Comparison of ENCODE assay signal across 14 cellular contexts in the genomic region with DNA sequence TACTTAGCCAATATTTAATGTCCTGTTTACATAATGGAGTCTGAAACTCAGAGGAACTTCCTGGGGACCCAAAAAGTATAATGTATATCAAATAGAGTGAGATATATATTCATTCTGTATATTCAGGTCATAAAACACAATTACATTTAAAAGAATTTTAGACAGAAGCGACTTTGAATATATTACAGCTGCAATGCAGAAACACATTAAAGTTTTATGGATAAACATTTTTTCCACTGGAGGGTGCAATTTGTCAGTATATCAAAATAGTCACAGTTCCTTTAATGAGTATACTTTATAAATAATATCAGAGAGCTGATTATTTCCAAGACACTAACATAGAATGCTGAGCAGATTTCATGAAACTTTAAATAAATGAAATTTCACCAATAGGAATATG. TPM values are rescaled to one million over a fixed set of nuclear protein-coding genes. Genes with fewer than 3 reads are reported as not detected.
A peak's percentile ranks its signal among the peaks of the same experiment; 100 is the strongest.
DNase-seq lines count a peak whose midpoint lies in the region; ATAC-seq, FAIRE-seq and TF ChIP-seq lines count a peak whose summit lies in the region.
"Had no signal": no experiment of that assay in that cellular context is flagged by ENCODE, and none has a peak within 500 bp of the region (broad histone marks: within the 10 kb centered on the region; RNA-seq: fewer than 3 reads in every experiment).

No MANE protein-coding gene starts in this region.

- no peak overlapping the region for H3K27ac ChIP-seq in heart left ventricle
- H3K27ac ChIP-seq in right atrium auricular region, result no peak overlapping the region
- H3K27ac ChIP-seq: coronary artery, RWPE1 had no signal

- DNase-seq in heart left ventricle (no peak), right atrium auricular region (ENCODE audit: low spot score) (no peak), OCI-M1 (lab: John Stamatoyannopoulos, UW) (peak; percentile 61), fibroblast of villous mesenchyme (ENCODE audit: low read depth) (peak; percentile 18), superior temporal gyrus (ENCODE audit: extremely low spot score) (peak; percentile 82), HPDE6-E6E7 (ENCODE audit: extremely low spot score) (no peak), urothelium cell line (ENCODE audit: low spot score) (no peak)
- DNase-seq: activated CD4-positive, CD25-positive, alpha-beta regulatory T cell; activated effector memory CD4-positive, alpha-beta T cell treated with Interleukin-2 at 50 U/mL for 16 hours; NCI-H146 had no signal

- no peak for TF ChIP-seq POLR2A in heart left ventricle (IDR thresholded peaks at IDR 0.05)

- no peaks in the 10 kb centered on the region for H3K27me3 ChIP-seq in heart left ventricle
- no peaks in the 10 kb centered on the region for H3K27me3 ChIP-seq in right atrium auricular region

- ATAC-seq in heart left ventricle (no peak), HG03025 (IDR thresholded peaks at IDR 0.05; ENCODE audit: low FRiP score, unreplicated experiment) (no peak)

- H3K4me1 ChIP-seq in heart left ventricle, result no peaks in the 10 kb centered on the region
- no peaks in the 10 kb centered on the region for H3K4me1 ChIP-seq in right atrium auricular region

- intact Hi-C loops in heart left ventricle (cut with DNase I), result loop anchor here in 4 of 10 donors (5.0 to 10.0 kb wide), 2 partner anchors 131 to 133 kb away; no protein-coding TSS in a partner anchor

- TF ChIP-seq CTCF in heart left ventricle (IDR thresholded peaks at IDR 0.05) (peak in 10 of 12 donors; percentile 9 to 42 (median 24)), right atrium auricular region (IDR thresholded peaks at IDR 0.05) (peak in 1 of 2 donors; percentile 50), fibroblast of villous mesenchyme (IDR thresholded peaks at IDR 0.05; ENCODE audit: insufficient read depth, low read depth, low read length) (no peak)

- 64 to 88% (median 72%) methylated on average over 1 of the region's 1 CpG for WGBS in heart left ventricle, 4 donors

- H3K4me3 ChIP-seq in heart left ventricle (no peak overlapping the region), right atrium auricular region (no peak overlapping the region), fibroblast of villous mesenchyme (ENCODE audit: low read depth, low read length) (no peak overlapping the region)
- H3K4me3 ChIP-seq: coronary artery had no signal

- no peak for FAIRE-seq in urothelium cell line (lab: Jason Lieb, UNC)

- H3K36me3 ChIP-seq in heart left ventricle (no peaks in the 10 kb centered on the region), right atrium auricular region (no peaks in the 10 kb centered on the region)

- H3K9me3 ChIP-seq in heart left ventricle (no peaks in the 10 kb centered on the region), right atrium auricular region (no peaks in the 10 kb centered on the region)

RNA-seq across cellular contexts. Expression of gene ZBTB41, which starts 23.1 kb away (rescaled TPM):
- 10 to 100 TPM in 4 of 9 donors, 1 to 10 TPM in 5; 5.7 to 12.7 (median 9.6) TPM for total RNA-seq in heart left ventricle
- 1 to 10 TPM; 1.8 to 3.3 TPM for polyA plus RNA-seq in heart left ventricle
- total RNA-seq in right atrium auricular region, result 1 to 10 TPM; 5.9 to 8.0 TPM
- total RNA-seq in fibroblast of villous mesenchyme, result 18.4 and 32.0 TPM in 2 replicates

RNA-seq across cellular contexts. Expression of gene CRB1, which starts 43.9 kb away (rescaled TPM):
- total RNA-seq in heart left ventricle (under 1 TPM in 7 of 9 donors, not detected in 2; 0.22 to 0.56 (median 0.42) TPM), right atrium auricular region (under 1 TPM; 0.11 to 0.75 TPM), fibroblast of villous mesenchyme (under 0.01 TPM in 2 replicates)
- under 1 TPM; 0.06 to 0.08 TPM for polyA plus RNA-seq in heart left ventricle
- polyA plus RNA-seq: CD14-positive monocyte had no signal

Comparison
In these comparisons a context has a peak if more than half of its experiments do, and no peak if none do; other contexts are left out.
1. DNase-seq: peak in OCI-M1 (single experiment), fibroblast of villous mesenchyme (single experiment) and superior temporal gyrus (single experiment); none in heart left ventricle (0 of 5), right atrium auricular region (single experiment), HPDE6-E6E7 (single experiment) and urothelium cell line (single experiment).